ENCODE assay signal across 14 cellular contexts in genomic region chr4:76758996-76759395, GRCh38.
DNase-seq lines count a peak whose midpoint lies in the region; ATAC-seq and TF ChIP-seq lines count a peak whose summit lies in the region.
"Had no signal": no experiment of that assay in that cellular context is flagged by ENCODE, and none has a peak within 500 bp of the region (broad histone marks: within the 10 kb centered on the region; RNA-seq: fewer than 3 reads in every experiment).

No MANE protein-coding gene starts in this region.

- no peak for TF ChIP-seq CTCF in spleen (IDR thresholded peaks at IDR 0.05 in 8 of 11, conservative IDR thresholded peaks at IDR 0.05 in 3 of 11)

- TF ChIP-seq POLR2A in spleen (IDR thresholded peaks at IDR 0.05), result no peak

- no peak overlapping the region for H3K4me3 ChIP-seq in spleen
- H3K4me3 ChIP-seq: lower lobe of right lung, skin epidermis, testis had no signal

- H3K36me3 ChIP-seq in spleen, result peaks cover 0 to 11% (median 0%) of the 10 kb centered on the region in 6 donors

- ATAC-seq in GM18867 (IDR thresholded peaks at IDR 0.05; ENCODE audit: unreplicated experiment) (peak; percentile 66), GM21619 (IDR thresholded peaks at IDR 0.05; ENCODE audit: unreplicated experiment) (peak; percentile 75), HG03521 (IDR thresholded peaks at IDR 0.05; ENCODE audit: unreplicated experiment) (peak; percentile 51), HG03097 (IDR thresholded peaks at IDR 0.05; ENCODE audit: low FRiP score, unreplicated experiment) (no peak)

- H3K27ac ChIP-seq in spleen, result peak overlapping the region in 2 of 8 donors; percentile 49 to 63
- H3K27ac ChIP-seq: KMS-11, lower lobe of right lung, skin epidermis, testis had no signal

- peaks cover 0 to 19% (median 0%) of the 10 kb centered on the region in 6 donors for H3K4me1 ChIP-seq in spleen

- no peaks in the 10 kb centered on the region for H3K9me3 ChIP-seq in spleen
- H3K9me3 ChIP-seq: lower lobe of right lung, testis had no signal

- H3K27me3 ChIP-seq in spleen (replicated peaks in 1 of 7), result peaks cover 0 to 6% (median 0%) of the 10 kb centered on the region in 7 donors
- H3K27me3 ChIP-seq: testis had no signal

- intact Hi-C loops in spleen (cut with DNase I; ENCODE audit: low total_unique reads), result loop anchor here (10.0 kb wide), 1 partner anchor 584 kb away; no protein-coding TSS in a partner anchor

- DNase-seq in kidney tubule cell (ENCODE audit: low spot score), result peak; percentile 74
- no peak for DNase-seq in GOT3 (lab: John Stamatoyannopoulos, UW)
- no peak for DNase-seq in spleen
- DNase-seq: activated CD4-positive, alpha-beta memory T cell treated with anti-CD3 and anti-CD28 coated beads for 36 hours; effector memory CD4-positive, alpha-beta T cell; lower lobe of right lung; naive B cell had no signal

- WGBS in spleen, 5 donors, result 70 to 87% (median 72%) methylated on average over 3 of the region's 3 CpGs
